Comparison of ENCODE assay signal across 8 cellular contexts in genomic region chr1:20732071-20732587, GRCh38. TPM values are rescaled to one million over a fixed set of nuclear protein-coding genes. Genes with fewer than 3 reads are reported as not detected.
DNase-seq lines count a peak whose midpoint lies in the region; ATAC-seq and TF ChIP-seq lines count a peak whose summit lies in the region.

No MANE protein-coding gene starts in this region.

- no peak for TF ChIP-seq POLR2A in sigmoid colon (IDR thresholded peaks at IDR 0.05)

- DNase-seq in AG10803 (ENCODE audit: low read depth) (peak; percentile 52), LHCN-M2 (ENCODE audit: low read depth) (peak; percentile 47), T-helper 17 cell (peak; percentile 32 to 59 (median 53)), astrocyte of the spinal cord (ENCODE audit: low read depth, low spot score) (peak; percentile 56), sigmoid colon (no peak), GOT3 (lab: John Stamatoyannopoulos, UW) (no peak)

- intact Hi-C loops in sigmoid colon (cut with DNase I): no loop called here

- peaks cover 18% of the 10 kb centered on the region for H3K4me1 Mint-ChIP-seq in T-helper 17 cell

- H3K27ac ChIP-seq in sigmoid colon: peak overlapping the region in 3 of 4 donors; percentile 44 to 80 (median 70)

- H3K4me3 Mint-ChIP-seq in T-helper 17 cell: peak overlapping the region; percentile 95

- H3K9me3 ChIP-seq in T-helper 17 cell (ENCODE audit: control insufficient read depth, low read length, poor library complexity, severe bottlenecking) (no peaks in the 10 kb centered on the region), iPS-15b (ENCODE audit: control insufficient read depth, insufficient read depth, low read length) (no peaks in the 10 kb centered on the region), sigmoid colon (no peaks in the 10 kb centered on the region)

- peaks cover 10% of the 10 kb centered on the region for H3K27me3 Mint-ChIP-seq in T-helper 17 cell

- H3K27me3 ChIP-seq in iPS-15b (ENCODE audit: control insufficient read depth, insufficient read depth, low read length) (peaks cover 24% of the 10 kb centered on the region), sigmoid colon (peaks cover 8 to 27% (median 10%) of the 10 kb centered on the region in 3 donors)

- in situ Hi-C loops in astrocyte of the spinal cord (cut with HindIII; ENCODE audit: low sequenced_read_pairs): no loop called here

- no peak for TF ChIP-seq EP300 in sigmoid colon (IDR thresholded peaks at IDR 0.05)

- ATAC-seq in GM19452 (IDR thresholded peaks at IDR 0.05; ENCODE audit: unreplicated experiment): peak; percentile 47
- peak; percentile 66 for ATAC-seq in T-helper 17 cell

- peaks cover 21% of the 10 kb centered on the region for H3K4me1 ChIP-seq in iPS-15b (ENCODE audit: control insufficient read depth, insufficient read depth, low read length)
- peaks cover 0 to 25% (median 23%) of the 10 kb centered on the region in 4 donors for H3K4me1 ChIP-seq in sigmoid colon

- H3K36me3 Mint-ChIP-seq in T-helper 17 cell (ENCODE audit: low read depth): peaks cover 4% of the 10 kb centered on the region

- H3K27ac Mint-ChIP-seq in T-helper 17 cell: peak overlapping the region; percentile 89

- TF ChIP-seq CTCF in AG10803 (conservative IDR thresholded peaks at IDR 0.05; ENCODE audit: low read length) (no peak), astrocyte of the spinal cord (IDR thresholded peaks at IDR 0.05; ENCODE audit: low read depth, low read length) (no peak), sigmoid colon (IDR thresholded peaks at IDR 0.05) (no peak)

- H3K36me3 ChIP-seq in iPS-15b (ENCODE audit: control insufficient read depth, insufficient read depth, low read length): no peaks in the 10 kb centered on the region
- H3K36me3 ChIP-seq in sigmoid colon: no peaks in the 10 kb centered on the region

- 0 to 1% methylated on average over 55 of the region's 55 CpGs for WGBS in sigmoid colon, 2 donors

- H3K4me3 ChIP-seq in AG10803 (ENCODE audit: low read length) (peak overlapping the region; percentile 69), astrocyte of the spinal cord (ENCODE audit: low read depth, low read length) (peak overlapping the region; percentile 52), iPS-15b (ENCODE audit: low read depth, low read length) (peak overlapping the region; percentile 79), sigmoid colon (peak overlapping the region; percentile 34 to 58 (median 56))

- no peak overlapping the region for H3K9ac ChIP-seq in iPS-15b (ENCODE audit: low read depth, low read length)

RNA-seq across cellular contexts. Expression of gene SH2D5, which starts 0.4 kb away (rescaled TPM):
- total RNA-seq in LHCN-M2 (2014; rRNA removed) (0.71 and 0.98 TPM in 2 replicates), T-helper 17 cell (not detected), sigmoid colon (under 1 TPM in 3 of 4 donors, not detected in 1; 0.14 to 0.55 (median 0.36) TPM)
- polyA plus RNA-seq in LHCN-M2 (2012): 5.3 TPM
- under 1 TPM in 2 of 3 donors, not detected in 1; under 0.01 to 0.09 TPM for polyA plus RNA-seq in sigmoid colon

RNA-seq across cellular contexts. Expression of gene KIF17, which starts 14.3 kb away (rescaled TPM):
- total RNA-seq in LHCN-M2 (2014; rRNA removed) (0.13 and 0.75 TPM in 2 replicates), T-helper 17 cell (under 1 TPM in 1 of 2 donors, not detected in 1; 0.42 TPM), sigmoid colon (1 to 10 TPM in 3 of 4 donors, under 1 TPM in 1; 0.54 to 2.2 (median 1.5) TPM)
- 3.8 TPM for polyA plus RNA-seq in LHCN-M2 (2012)
- polyA plus RNA-seq in sigmoid colon: 1 to 10 TPM in 2 of 3 donors, under 1 TPM in 1; 0.69 to 2.4 (median 1.3) TPM

RNA-seq across cellular contexts. Expression of gene HP1BP3, which starts 55.0 kb away (rescaled TPM):
- total RNA-seq in LHCN-M2 (2014; rRNA removed) (201 and 218 TPM in 2 replicates), T-helper 17 cell (100 to 1,000 TPM; 210 to 230 TPM), sigmoid colon (100 to 1,000 TPM; 158 to 269 (median 200) TPM)
- polyA plus RNA-seq in LHCN-M2 (2012): 77.4 TPM
- 100 to 1,000 TPM in 1 of 3 donors, 10 to 100 TPM in 2; 54.6 to 117 (median 91.3) TPM for polyA plus RNA-seq in sigmoid colon

Comparison
In these comparisons a context has a peak if more than half of its experiments do, and no peak if none do; other contexts are left out.
1. DNase-seq: peak in AG10803 (single experiment), LHCN-M2 (single experiment), T-helper 17 cell (3 of 3) and astrocyte of the spinal cord (single experiment); none in sigmoid colon (single experiment) and GOT3 (single experiment).
2. Peak in every context shown above with its lines, with median percentiles within 50 percentile points of each other: H3K4me3 ChIP-seq.